8 cellular contexts compared by ENCODE assay signal in the genomic region with DNA sequence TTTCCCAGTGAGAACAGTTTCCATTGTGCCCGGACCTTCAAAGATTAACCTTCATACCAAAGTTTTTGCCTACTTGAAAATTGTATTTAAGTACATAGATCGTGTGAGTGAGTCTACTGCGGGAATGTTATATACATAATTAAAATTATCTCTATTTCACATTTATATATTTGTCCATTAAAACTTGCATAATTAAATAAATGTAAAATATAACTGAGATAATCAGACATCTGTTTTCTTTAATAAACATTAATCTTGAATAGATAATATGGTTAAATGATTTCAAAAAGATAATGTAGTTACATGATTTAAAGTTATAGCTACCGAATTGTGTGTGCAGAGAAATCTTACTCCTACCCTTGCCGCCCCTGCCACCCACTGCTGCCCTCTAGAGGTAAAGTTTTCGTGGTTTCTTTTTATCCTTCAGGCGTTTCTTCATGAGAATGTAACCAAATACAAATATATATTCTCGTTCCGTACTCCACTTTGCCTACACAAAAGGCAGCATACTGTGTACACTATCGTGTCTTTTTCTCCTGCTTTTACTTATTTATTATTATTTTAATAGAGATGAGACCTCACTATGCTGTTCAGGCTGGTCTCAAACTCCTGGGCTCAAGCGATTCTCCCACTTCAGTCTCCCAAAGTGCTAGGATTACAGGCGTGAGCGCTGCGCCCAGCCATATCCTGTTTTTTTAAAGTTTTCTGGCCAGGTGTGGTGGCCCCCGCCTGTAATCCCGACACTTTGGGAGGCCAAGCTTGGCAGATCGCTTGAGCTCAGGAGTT. TPM values are rescaled to one million over a fixed set of nuclear protein-coding genes. Genes with fewer than 3 reads are reported as not detected.
A peak's percentile ranks its signal among the peaks of the same experiment; 100 is the strongest.
DNase-seq lines count a peak whose midpoint lies in the region; FAIRE-seq and TF ChIP-seq lines count a peak whose summit lies in the region.

No MANE protein-coding gene starts in this region.

- no peak overlapping the region for H3K4me2 ChIP-seq in OCI-LY7 (ENCODE audit: low read length)

- no peaks in the 10 kb centered on the region for H3K79me2 ChIP-seq in OCI-LY7 (ENCODE audit: insufficient read depth, low read depth, low read length)

- H3K27me3 ChIP-seq in AG04450 (ENCODE audit: control insufficient read depth, insufficient read depth, low read length): no peaks in the 10 kb centered on the region
- H3K27me3 ChIP-seq in MG63: no peaks in the 10 kb centered on the region

- H3K4me1 ChIP-seq in OCI-LY7 (ENCODE audit: insufficient read depth, low read length, poor library complexity, severe bottlenecking): no peaks in the 10 kb centered on the region

- peak; percentile 59 for TF ChIP-seq CTCF in AG04450 (IDR thresholded peaks at IDR 0.05; ENCODE audit: low read depth, low read length)
- peak; percentile 89 for TF ChIP-seq CTCF in OCI-LY7 (conservative IDR thresholded peaks at IDR 0.05; ENCODE audit: low read length)

- POLR2A ChIA-PET in AG04450 (lab: Yijun Ruan, JAX) (interaction anchor here (0.5 kb wide), 1 partner anchor 166 kb away, joined by 3 read pairs; no protein-coding TSS in a partner anchor), OCI-LY7 (lab: Charles Lee) (no interaction called here)

- CTCF ChIA-PET in AG04450 (lab: Charles Lee): interaction anchor here (0.5 to 1.9 kb wide), 6 partner anchors 10 to 144 kb away, joined by 3 to 6 read pairs (median 4); no protein-coding TSS in a partner anchor
- CTCF ChIA-PET in OCI-LY7 (lab: Charles Lee; ENCODE audit: unreplicated experiment): interaction anchor here (1.1 kb wide), 1 partner anchor 149 kb away, joined by 4 read pairs; no protein-coding TSS in a partner anchor

- H3K27ac ChIP-seq in AG04450 (ENCODE audit: low read depth, low read length): no peak overlapping the region
- no peak overlapping the region for H3K27ac ChIP-seq in OCI-LY7 (ENCODE audit: low read depth, low read length, poor library complexity, severe bottlenecking)

- no peak overlapping the region for H3K4me3 ChIP-seq in AG04450 (ENCODE audit: low read depth, low read length)
- H3K4me3 ChIP-seq in OCI-LY7 (ENCODE audit: low read depth, low read length, poor library complexity, severe bottlenecking): no peak overlapping the region
- no peak overlapping the region for H3K4me3 ChIP-seq in MG63

- no peak for DNase-seq in AG04450 (ENCODE audit: low read depth, low spot score)
- peak; percentile 27 for DNase-seq in GM12892 (ENCODE audit: insufficient read length)
- DNase-seq in OCI-LY7 (ENCODE audit: low spot score): peak; percentile 56
- DNase-seq in activated naive CD4-positive, alpha-beta T cell treated with Interleukin-2 at 50 U/mL for 16 hours: peak; percentile 53
- peak; percentile 50 for DNase-seq in hepatic stellate cell (ENCODE audit: low spot score)
- DNase-seq in stimulated activated CD4-positive, alpha-beta T cell treated with anti-CD3 and anti-CD28 coated beads, TNF-alpha, amount 100 ng/mL, for 48 hours (ENCODE audit: low read depth in 3 of 3): peak in 2 of 3 donors; percentile 27 to 45
- no peak for DNase-seq in nucleus accumbens (lab: John Stamatoyannopoulos, UW)
- DNase-seq in MG63: no peak

- no TSS peak for BruUV-seq in OCI-LY7 (replicated peaks; lab: Mats Ljungman, UMichigan)

- FAIRE-seq in GM12892 (lab: Jason Lieb, UNC): peak; percentile 70

- intact Hi-C loops in OCI-LY7 (cut with micrococcal nuclease; ENCODE audit: unreplicated experiment): loop anchor here (2.0 kb wide), 1 partner anchor 145 kb away; no protein-coding TSS in a partner anchor

- H3K36me3 ChIP-seq in OCI-LY7 (ENCODE audit: insufficient read depth, low read length) (peaks cover 38% of the 10 kb centered on the region; the same call in 1 of the 2 replicates), MG63 (no peaks in the 10 kb centered on the region; the same call in 1 of the 2 replicates)

- no peaks in the 10 kb centered on the region for H3K9me3 ChIP-seq in AG04450 (ENCODE audit: control insufficient read depth, insufficient read depth, low read length)
- H3K9me3 ChIP-seq in OCI-LY7 (ENCODE audit: low read length): no peaks in the 10 kb centered on the region
- H3K9me3 ChIP-seq in MG63: no peaks in the 10 kb centered on the region

- H4K20me1 ChIP-seq in OCI-LY7 (ENCODE audit: insufficient read depth, low read length): no peaks in the 10 kb centered on the region

- no peaks in the 10 kb centered on the region for H3K9me2 ChIP-seq in OCI-LY7 (ENCODE audit: insufficient read depth, low read length)

- no peak overlapping the region for H2AFZ ChIP-seq in OCI-LY7 (ENCODE audit: low read length)

- TF ChIP-seq POLR2A in GM12892 (IDR thresholded peaks at IDR 0.05; ENCODE audit: low read depth, low read length): no peak

RNA-seq across cellular contexts. Expression of gene RPA1, which starts 35.6 kb away (rescaled TPM):
- polyA plus RNA-seq in AG04450 (2011; rRNA removed): 52.3 and 56.4 TPM in 2 replicates
- 46.7 and 52.0 TPM in 2 replicates for polyA minus RNA-seq in AG04450 (2011; rRNA and poly(A)+ RNA removed)
- polyA plus RNA-seq in GM12892 (2012; ENCODE audit: missing spikeins): 68.6 TPM
- 55.5 and 90.2 TPM in 2 replicates for total RNA-seq in OCI-LY7 (2014; rRNA removed; shearing (Covaris generic))
- 184 and 196 TPM in 2 replicates for total RNA-seq in OCI-LY7 (2022)
- 34.6 and 49.4 TPM in 2 replicates for total RNA-seq in MG63 (2014; rRNA removed; shearing (Covaris generic); ENCODE audit: low replicate concordance)

RNA-seq across cellular contexts. Expression of gene SMYD4, which starts 35.7 kb away (rescaled TPM):
- polyA plus RNA-seq in AG04450 (2011; rRNA removed): 5.6 and 5.7 TPM in 2 replicates
- 9.8 and 11.6 TPM in 2 replicates for polyA minus RNA-seq in AG04450 (2011; rRNA and poly(A)+ RNA removed)
- 11.6 TPM for polyA plus RNA-seq in GM12892 (2012; ENCODE audit: missing spikeins)
- 21.3 and 27.5 TPM in 2 replicates for total RNA-seq in OCI-LY7 (2014; rRNA removed; shearing (Covaris generic))
- total RNA-seq in OCI-LY7 (2022): 33.5 and 36.4 TPM in 2 replicates
- total RNA-seq in MG63 (2014; rRNA removed; shearing (Covaris generic); ENCODE audit: low replicate concordance): 6.3 and 9.6 TPM in 2 replicates

Comparison
In these comparisons a context has a peak if more than half of its experiments do, and no peak if none do; other contexts are left out.
1. DNase-seq: peak in GM12892 (single experiment), OCI-LY7 (single experiment), activated naive CD4-positive, alpha-beta T cell treated with Interleukin-2 at 50 U/mL for 16 hours (single experiment), hepatic stellate cell (single experiment) and stimulated activated CD4-positive, alpha-beta T cell treated with anti-CD3 and anti-CD28 coated beads, TNF-alpha, amount 100 ng/mL, for 48 hours (2 of 3); none in AG04450 (single experiment), nucleus accumbens (0 of 56) and MG63 (single experiment).